In genomic region chr10:109746861-109747260, GRCh38 we compare ENCODE assay signal across 34 cellular contexts.
"Had no signal": no experiment of that assay in that cellular context is flagged by ENCODE, and none has a peak within 500 bp of the region (broad histone marks: within the 10 kb centered on the region; RNA-seq: fewer than 3 reads in every experiment).

No MANE protein-coding gene starts in this region.

- ATAC-seq: activated CD8-positive, alpha-beta T cell treated with anti-CD3 and anti-CD28 coated beads for 36 hours; activated naive CD4-positive, alpha-beta T cell treated with anti-CD3 and anti-CD28 coated beads, Interleukin-2, amount 50 U/mL, for 72 hours; activated T-cell treated with anti-CD3 and anti-CD28 coated beads, Interleukin-2, amount 50 U/mL, for 72 hours; activated T-helper 17 cell treated with anti-CD3 and anti-CD28 coated beads, Interleukin-2, amount 50 U/mL, for 72 hours; body of pancreas had no signal

- H3K4me1 ChIP-seq: adrenal gland, body of pancreas, breast epithelium had no signal

- H3K9me3 ChIP-seq: adrenal gland, body of pancreas, breast epithelium had no signal

- H3K27me3 Mint-ChIP-seq: activated B cell treated with CpG ODN at 0.5 μM for 24 hours; activated CD4-positive, alpha-beta memory T cell treated with anti-CD3 and anti-CD28 coated beads for 36 hours; activated CD4-positive, alpha-beta T cell treated with anti-CD3 and anti-CD28 coated beads, Interleukin-2, amount 10 ng/mL, durations not matched to agents 24 days and 14 days; activated CD8-positive, alpha-beta T cell treated with anti-CD3 and anti-CD28 coated beads for 36 hours; activated naive CD8-positive, alpha-beta T cell treated with anti-CD3 and anti-CD28 coated beads for 36 hours had no signal

- H3K36me3 Mint-ChIP-seq: activated CD4-positive, alpha-beta memory T cell treated with anti-CD3 and anti-CD28 coated beads for 36 hours; activated naive CD4-positive, alpha-beta T cell treated with anti-CD3 and anti-CD28 coated beads, Interleukin-2, amount 50 U/mL, for 72 hours; activated naive CD8-positive, alpha-beta T cell treated with anti-CD3 and anti-CD28 coated beads for 36 hours had no signal

- H3K36me3 ChIP-seq: adrenal gland, brain microvascular endothelial cell, breast epithelium had no signal

- H3K9me3 Mint-ChIP-seq: activated B cell treated with CpG ODN at 0.5 μM for 24 hours; activated CD4-positive, alpha-beta memory T cell treated with anti-CD3 and anti-CD28 coated beads for 36 hours; activated CD4-positive, alpha-beta T cell treated with anti-CD3 and anti-CD28 coated beads, Interleukin-2, amount 10 ng/mL, durations not matched to agents 24 days and 14 days; activated CD8-positive, alpha-beta T cell treated with anti-CD3 and anti-CD28 coated beads for 36 hours; activated naive CD4-positive, alpha-beta T cell treated with anti-CD3 and anti-CD28 coated beads for 36 hours; activated naive CD4-positive, alpha-beta T cell treated with anti-CD3 and anti-CD28 coated beads, Interleukin-2, amount 50 U/mL, for 72 hours; activated T-cell treated with anti-CD3 and anti-CD28 coated beads, Interleukin-2, amount 50 U/mL, for 24 hours; activated T-helper 1 cell treated with anti-CD3 and anti-CD28 coated beads, Interleukin-12 subunit alpha, Interleukin-12 subunit beta, Interleukin-2, Interleukin-4 antibody, amounts not matched to agents 30 ng/mL and 10 ng/mL and 1 ng/mL, durations not matched to agents 14 hours and 24 hours and 36 hours; activated T-helper 17 cell treated with anti-CD3 and anti-CD28 coated beads, Interleukin-2, amount 50 U/mL, for 72 hours; T-helper 1 cell treated with Interleukin-12 subunit alpha and Interleukin-12 subunit beta and Interleukin-4 antibody, amounts not matched to agents 30 μg/mL and 1 μg/mL, for 36 hours; T-helper 2 cell treated with Interferon-gamma antibody and Interleukin-4, amounts not matched to agents 5 μg/mL and 100 μg/mL, for 36 hours had no signal

- H3K27me3 ChIP-seq: adrenal gland, body of pancreas, brain microvascular endothelial cell, breast epithelium had no signal

- H3K27ac ChIP-seq: adrenal gland, body of pancreas, brain microvascular endothelial cell, breast epithelium, VCaP had no signal

- H3K4me1 Mint-ChIP-seq: activated B cell treated with CpG ODN at 0.5 μM for 24 hours; activated CD4-positive, alpha-beta T cell treated with anti-CD3 and anti-CD28 coated beads, Interleukin-2, amount 10 ng/mL, durations not matched to agents 24 days and 14 days; activated naive CD8-positive, alpha-beta T cell treated with anti-CD3 and anti-CD28 coated beads for 36 hours; activated T-helper 17 cell treated with anti-CD3 and anti-CD28 coated beads, Interleukin-2, amount 50 U/mL, for 72 hours had no signal

- H3K4me3 Mint-ChIP-seq: activated B cell treated with CpG ODN at 0.5 μM for 24 hours; activated CD4-positive, alpha-beta memory T cell treated with anti-CD3 and anti-CD28 coated beads for 36 hours; activated CD4-positive, alpha-beta T cell treated with anti-CD3 and anti-CD28 coated beads, Interleukin-2, amount 10 ng/mL, durations not matched to agents 24 days and 14 days; activated CD8-positive, alpha-beta T cell treated with anti-CD3 and anti-CD28 coated beads for 36 hours; activated naive CD4-positive, alpha-beta T cell treated with anti-CD3 and anti-CD28 coated beads for 36 hours; activated naive CD8-positive, alpha-beta T cell treated with anti-CD3 and anti-CD28 coated beads for 36 hours; activated T-cell treated with anti-CD3 and anti-CD28 coated beads, Interleukin-2, amount 50 U/mL, for 24 hours; activated T-cell treated with anti-CD3 and anti-CD28 coated beads, Interleukin-2, amount 50 U/mL, for 72 hours; activated T-helper 1 cell treated with anti-CD3 and anti-CD28 coated beads, Interleukin-12 subunit alpha, Interleukin-12 subunit beta, Interleukin-2, Interleukin-4 antibody, amounts not matched to agents 30 ng/mL and 10 ng/mL and 1 ng/mL, durations not matched to agents 14 hours and 24 hours and 36 hours; activated T-helper 17 cell treated with anti-CD3 and anti-CD28 coated beads, Interleukin-2, amount 50 U/mL, for 72 hours; T-helper 1 cell treated with Interleukin-12 subunit alpha and Interleukin-12 subunit beta and Interleukin-4 antibody, amounts not matched to agents 30 μg/mL and 1 μg/mL, for 36 hours; T-helper 2 cell treated with Interferon-gamma antibody and Interleukin-4, amounts not matched to agents 5 μg/mL and 100 μg/mL, for 36 hours had no signal

- H3K4me3 ChIP-seq: adrenal gland, body of pancreas, breast epithelium had no signal

- DNase-seq: activated B cell treated with CpG ODN at 0.5 μM for 24 hours; activated CD4-positive, alpha-beta memory T cell treated with anti-CD3 and anti-CD28 coated beads for 36 hours; activated CD4-positive, alpha-beta T cell treated with anti-CD3 and anti-CD28 coated beads for 4 hours; activated CD4-positive, alpha-beta T cell treated with anti-CD3 and anti-CD28 coated beads, Interleukin-2, amount 10 ng/mL, durations not matched to agents 24 days and 14 days; activated CD4-positive, alpha-beta T cell treated with anti-CD3 and anti-CD28 coated beads, Interleukin-2, amount 50 U/mL, for 1 hour; activated CD4-positive, alpha-beta T cell treated with anti-CD3 and anti-CD28 coated beads, Interleukin-2, amount 50 U/mL, for 4 hours; activated CD4-positive, CD25-positive, alpha-beta regulatory T cell treated with anti-CD3 and anti-CD28 coated beads, Interleukin-2, amount 50 U/mL, for 72 hours; activated CD8-positive, alpha-beta memory T cell treated with anti-CD3 and anti-CD28 coated beads, Interleukin-2, amount 50 U/mL, for 4 hours; activated CD8-positive, alpha-beta T cell treated with anti-CD3 and anti-CD28 coated beads for 36 hours; activated effector memory CD4-positive, alpha-beta T cell treated with anti-CD3 and anti-CD28 coated beads, Interleukin-2, amount 50 U/mL, for 16 hours; activated gamma-delta T cell treated with Interleukin-2 at 50 U/mL for 16 hours; activated naive CD4-positive, alpha-beta T cell; activated naive CD4-positive, alpha-beta T cell treated with anti-CD3 and anti-CD28 coated beads for 36 hours; activated naive CD4-positive, alpha-beta T cell treated with anti-CD3 and anti-CD28 coated beads, Interleukin-2, amount 50 U/mL, for 16 hours; activated naive CD8-positive, alpha-beta T cell treated with anti-CD3 and anti-CD28 coated beads for 36 hours; activated T-cell treated with anti-CD3 and anti-CD28 coated beads for 4 hours; activated T-cell treated with anti-CD3 and anti-CD28 coated beads, Interleukin-2, amount 50 U/mL, for 24 hours; activated T-cell treated with anti-CD3 and anti-CD28 coated beads, Interleukin-2, amount 50 U/mL, for 72 hours; adrenal gland; amniotic stem cell; aorta; body of pancreas; brain microvascular endothelial cell; central memory CD4-positive, alpha-beta T cell; T-helper 1 cell; T-helper 2 cell; T-helper 9 cell had no signal
